ENCODE assay signal across 12 cellular contexts in genomic region chr6:100203391-100203790, GRCh38.
A peak's percentile ranks its signal among the peaks of the same experiment; 100 is the strongest.
DNase-seq lines count a peak whose midpoint lies in the region; ATAC-seq and TF ChIP-seq lines count a peak whose summit lies in the region.
"Had no signal": no experiment of that assay in that cellular context is flagged by ENCODE, and none has a peak within 500 bp of the region (broad histone marks: within the 10 kb centered on the region; RNA-seq: fewer than 3 reads in every experiment).

No MANE protein-coding gene starts in this region.

- H3K4me3 ChIP-seq in SK-N-MC (no peak overlapping the region), fibroblast of villous mesenchyme (ENCODE audit: low read depth, low read length) (no peak overlapping the region)
- H3K4me3 ChIP-seq: prostate gland had no signal

- intact Hi-C loops in Right ventricle myocardium superior (cut with DNase I): no loop called here

- no peak overlapping the region for H3K27ac ChIP-seq in SK-N-MC
- H3K27ac ChIP-seq: 22Rv1, prostate gland had no signal

- DNase-seq in DMS53 (lab: John Stamatoyannopoulos, UW) (peak; percentile 3), DMS53 treated with DMSO at 0.1 percent for 48 hours (lab: John Stamatoyannopoulos, UW; ENCODE audit: unreplicated experiment) (no peak), SK-N-MC (ENCODE audit: low read depth, low spot score) (peak; percentile 10), fibroblast of villous mesenchyme (ENCODE audit: low read depth) (peak; percentile 95), NCI-H2171 (lab: John Stamatoyannopoulos, UW) (no peak), Right ventricle myocardium superior (no peak), NCI-H1436 (lab: John Stamatoyannopoulos, UW) (no peak), COLO668 (lab: John Stamatoyannopoulos, UW; ENCODE audit: unreplicated experiment) (no peak)
- DNase-seq: activated effector memory CD4-positive, alpha-beta T cell treated with anti-CD3 and anti-CD28 coated beads, Interleukin-2, amount 50 U/mL, for 16 hours; effector CD8-positive, alpha-beta T cell had no signal

- ATAC-seq in Right ventricle myocardium superior (ENCODE audit: poor library complexity): no peak

- no peaks in the 10 kb centered on the region for H3K36me3 ChIP-seq in SK-N-MC (ENCODE audit: insufficient read depth, low read length)
- H3K36me3 ChIP-seq: prostate gland had no signal

- H3K9me3 ChIP-seq in SK-N-MC (ENCODE audit: low read depth, low read length): no peaks in the 10 kb centered on the region
- H3K9me3 ChIP-seq: prostate gland had no signal

- TF ChIP-seq CTCF in fibroblast of villous mesenchyme (IDR thresholded peaks at IDR 0.05; ENCODE audit: insufficient read depth, low read depth, low read length): no peak

- no peak overlapping the region for H3K9ac ChIP-seq in SK-N-MC (ENCODE audit: insufficient read length)

Comparison
In these comparisons a context has a peak if more than half of its experiments do, and no peak if none do; other contexts are left out.
1. DNase-seq: peak in DMS53 (single experiment), SK-N-MC (single experiment) and fibroblast of villous mesenchyme (single experiment); none in DMS53 treated with DMSO at 0.1 percent for 48 hours (single experiment), NCI-H2171 (single experiment), Right ventricle myocardium superior (single experiment), NCI-H1436 (single experiment) and COLO668 (single experiment).